ENCODE assay signal across 1 cellular context in the genomic region with DNA sequence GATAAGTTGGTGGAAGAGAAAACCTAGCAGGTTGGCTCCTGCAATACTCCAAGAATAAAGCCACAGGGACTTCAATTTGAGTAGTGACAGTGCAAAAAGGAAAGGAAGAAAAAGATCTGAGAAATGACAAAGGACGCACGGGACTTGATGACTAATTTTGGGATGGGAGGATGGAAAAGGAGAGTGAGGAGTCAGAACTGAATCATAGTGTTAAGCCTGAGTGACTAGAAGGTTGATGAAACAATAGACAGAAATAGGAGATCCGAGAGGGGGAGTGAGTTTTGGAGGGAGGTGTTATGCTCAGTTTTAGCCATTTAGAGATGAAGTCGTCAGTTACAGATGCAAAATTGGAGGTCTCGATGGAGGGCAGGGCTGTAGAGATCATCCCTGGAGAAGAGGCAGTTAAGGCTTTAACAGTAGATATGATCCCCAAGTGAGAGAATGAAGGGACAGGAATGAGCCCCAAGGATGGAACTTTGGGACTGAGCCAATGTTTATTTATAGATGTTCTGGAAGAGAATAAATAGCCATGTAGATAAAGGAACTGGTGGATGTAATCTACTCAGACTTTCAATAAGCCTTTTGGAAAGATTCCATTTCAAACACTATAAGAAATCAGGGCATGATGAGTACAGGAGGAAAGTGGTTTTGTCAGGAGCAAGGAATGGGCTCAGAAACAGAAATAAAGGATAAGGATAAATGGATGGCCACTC.
TF ChIP-seq lines count a peak whose summit lies in the region.

No MANE protein-coding gene starts in this region.

TF ChIP-seq in HEK293, 187 proteins besides CTCF, POLR2A, EP300 and RAD21 (continued from another document):
- no peak for TF ChIP-seq PATZ1 (tag by site-specific recombination; IDR thresholded peaks at IDR 0.05)
- TF ChIP-seq KLF10 (tag by site-specific recombination; IDR thresholded peaks at IDR 0.05): no peak
- no peak for TF ChIP-seq SCRT1 (tag by site-specific recombination; IDR thresholded peaks at IDR 0.05; ENCODE audit: borderline replicate concordance)
- TF ChIP-seq IKZF3 (tag by site-specific recombination; IDR thresholded peaks at IDR 0.05): no peak
- TF ChIP-seq, protein P1, sequence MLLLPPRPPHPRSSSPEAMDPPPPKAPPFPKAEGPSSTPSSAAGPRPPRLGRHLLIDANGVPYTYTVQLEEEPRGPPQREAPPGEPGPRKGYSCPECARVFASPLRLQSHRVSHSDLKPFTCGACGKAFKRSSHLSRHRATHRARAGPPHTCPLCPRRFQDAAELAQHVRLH (tag by site-specific recombination; IDR thresholded peaks at IDR 0.05): no peak
- TF ChIP-seq, protein P2, sequence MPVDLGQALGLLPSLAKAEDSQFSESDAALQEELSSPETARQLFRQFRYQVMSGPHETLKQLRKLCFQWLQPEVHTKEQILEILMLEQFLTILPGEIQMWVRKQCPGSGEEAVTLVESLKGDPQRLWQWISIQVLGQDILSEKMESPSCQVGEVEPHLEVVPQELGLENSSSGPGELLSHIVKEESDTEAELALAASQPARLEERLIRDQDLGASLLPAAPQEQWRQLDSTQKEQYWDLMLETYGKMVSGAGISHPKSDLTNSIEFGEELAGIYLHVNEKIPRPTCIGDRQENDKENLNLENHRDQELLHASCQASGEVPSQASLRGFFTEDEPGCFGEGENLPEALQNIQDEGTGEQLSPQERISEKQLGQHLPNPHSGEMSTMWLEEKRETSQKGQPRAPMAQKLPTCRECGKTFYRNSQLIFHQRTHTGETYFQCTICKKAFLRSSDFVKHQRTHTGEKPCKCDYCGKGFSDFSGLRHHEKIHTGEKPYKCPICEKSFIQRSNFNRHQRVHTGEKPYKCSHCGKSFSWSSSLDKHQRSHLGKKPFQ (tag by site-specific recombination; IDR thresholded peaks at IDR 0.05): no peak
- no peak for TF ChIP-seq ZNF530 (tag by site-specific recombination; IDR thresholded peaks at IDR 0.05; ENCODE audit: low read depth)
- TF ChIP-seq ZNF423 (tag by site-specific recombination; IDR thresholded peaks at IDR 0.05): no peak
- TF ChIP-seq SP2 (tag by site-specific recombination; IDR thresholded peaks at IDR 0.05): no peak
- no peak for TF ChIP-seq ZNF600 (tag by site-specific recombination; IDR thresholded peaks at IDR 0.05)
- no peak for TF ChIP-seq YY2 (tag by site-specific recombination; IDR thresholded peaks at IDR 0.05)
- TF ChIP-seq ZNF639 (tag by site-specific recombination; IDR thresholded peaks at IDR 0.05): no peak
- TF ChIP-seq ZNF324 (tag by site-specific recombination; IDR thresholded peaks at IDR 0.05): no peak
- TF ChIP-seq, protein P3, sequence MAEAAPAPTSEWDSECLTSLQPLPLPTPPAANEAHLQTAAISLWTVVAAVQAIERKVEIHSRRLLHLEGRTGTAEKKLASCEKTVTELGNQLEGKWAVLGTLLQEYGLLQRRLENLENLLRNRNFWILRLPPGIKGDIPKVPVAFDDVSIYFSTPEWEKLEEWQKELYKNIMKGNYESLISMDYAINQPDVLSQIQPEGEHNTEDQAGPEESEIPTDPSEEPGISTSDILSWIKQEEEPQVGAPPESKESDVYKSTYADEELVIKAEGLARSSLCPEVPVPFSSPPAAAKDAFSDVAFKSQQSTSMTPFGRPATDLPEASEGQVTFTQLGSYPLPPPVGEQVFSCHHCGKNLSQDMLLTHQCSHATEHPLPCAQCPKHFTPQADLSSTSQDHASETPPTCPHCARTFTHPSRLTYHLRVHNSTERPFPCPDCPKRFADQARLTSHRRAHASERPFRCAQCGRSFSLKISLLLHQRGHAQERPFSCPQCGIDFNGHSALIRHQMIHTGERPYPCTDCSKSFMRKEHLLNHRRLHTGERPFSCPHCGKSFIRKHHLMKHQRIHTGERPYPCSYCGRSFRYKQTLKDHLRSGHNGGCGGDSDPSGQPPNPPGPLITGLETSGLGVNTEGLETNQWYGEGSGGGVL (tag by site-specific recombination; IDR thresholded peaks at IDR 0.05): peak; percentile 19; the same call in 1 of the 2 replicates
- TF ChIP-seq GLIS1 (tag by site-specific recombination; IDR thresholded peaks at IDR 0.05): no peak
- TF ChIP-seq ZNF37A (tag by site-specific recombination; IDR thresholded peaks at IDR 0.05): no peak
- TF ChIP-seq, protein P4, sequence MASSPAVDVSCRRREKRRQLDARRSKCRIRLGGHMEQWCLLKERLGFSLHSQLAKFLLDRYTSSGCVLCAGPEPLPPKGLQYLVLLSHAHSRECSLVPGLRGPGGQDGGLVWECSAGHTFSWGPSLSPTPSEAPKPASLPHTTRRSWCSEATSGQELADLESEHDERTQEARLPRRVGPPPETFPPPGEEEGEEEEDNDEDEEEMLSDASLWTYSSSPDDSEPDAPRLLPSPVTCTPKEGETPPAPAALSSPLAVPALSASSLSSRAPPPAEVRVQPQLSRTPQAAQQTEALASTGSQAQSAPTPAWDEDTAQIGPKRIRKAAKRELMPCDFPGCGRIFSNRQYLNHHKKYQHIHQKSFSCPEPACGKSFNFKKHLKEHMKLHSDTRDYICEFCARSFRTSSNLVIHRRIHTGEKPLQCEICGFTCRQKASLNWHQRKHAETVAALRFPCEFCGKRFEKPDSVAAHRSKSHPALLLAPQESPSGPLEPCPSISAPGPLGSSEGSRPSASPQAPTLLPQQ (tag by site-specific recombination; IDR thresholded peaks at IDR 0.05): no peak
- TF ChIP-seq HOXC10 (CRISPR knock-in tag; IDR thresholded peaks at IDR 0.05): no peak
- TF ChIP-seq ZNF394 (tag by site-specific recombination; IDR thresholded peaks at IDR 0.05; ENCODE audit: borderline replicate concordance): no peak
- TF ChIP-seq HOXD13 (CRISPR knock-in tag; IDR thresholded peaks at IDR 0.05; ENCODE audit: borderline replicate concordance): no peak
- no peak for TF ChIP-seq ZNF488 (tag by site-specific recombination; IDR thresholded peaks at IDR 0.05)
- TF ChIP-seq ZNF366 (tag by site-specific recombination; conservative IDR thresholded peaks at IDR 0.05): no peak
- no peak for TF ChIP-seq ZBTB7A (tag by site-specific recombination; IDR thresholded peaks at IDR 0.05; ENCODE audit: low read depth)
- TF ChIP-seq, protein P5, sequence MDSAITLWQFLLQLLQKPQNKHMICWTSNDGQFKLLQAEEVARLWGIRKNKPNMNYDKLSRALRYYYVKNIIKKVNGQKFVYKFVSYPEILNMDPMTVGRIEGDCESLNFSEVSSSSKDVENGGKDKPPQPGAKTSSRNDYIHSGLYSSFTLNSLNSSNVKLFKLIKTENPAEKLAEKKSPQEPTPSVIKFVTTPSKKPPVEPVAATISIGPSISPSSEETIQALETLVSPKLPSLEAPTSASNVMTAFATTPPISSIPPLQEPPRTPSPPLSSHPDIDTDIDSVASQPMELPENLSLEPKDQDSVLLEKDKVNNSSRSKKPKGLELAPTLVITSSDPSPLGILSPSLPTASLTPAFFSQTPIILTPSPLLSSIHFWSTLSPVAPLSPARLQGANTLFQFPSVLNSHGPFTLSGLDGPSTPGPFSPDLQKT (IDR thresholded peaks at IDR 0.05; ENCODE audit: borderline replicate concordance, low read depth, low read length): no peak
- TF ChIP-seq ZFP41 (tag by site-specific recombination; IDR thresholded peaks at IDR 0.05; ENCODE audit: borderline replicate concordance): no peak
- no peak for TF ChIP-seq ZNF169 (tag by site-specific recombination; IDR thresholded peaks at IDR 0.05)
- no peak for TF ChIP-seq ZNF792 (tag by site-specific recombination; IDR thresholded peaks at IDR 0.05)
- no peak for TF ChIP-seq ZNF157 (tag by site-specific recombination; IDR thresholded peaks at IDR 0.05)
- peak; percentile 69; the same call in 1 of the 2 replicates for TF ChIP-seq PRDM1 (tag by site-specific recombination; IDR thresholded peaks at IDR 0.05)
- TF ChIP-seq, protein P6, sequence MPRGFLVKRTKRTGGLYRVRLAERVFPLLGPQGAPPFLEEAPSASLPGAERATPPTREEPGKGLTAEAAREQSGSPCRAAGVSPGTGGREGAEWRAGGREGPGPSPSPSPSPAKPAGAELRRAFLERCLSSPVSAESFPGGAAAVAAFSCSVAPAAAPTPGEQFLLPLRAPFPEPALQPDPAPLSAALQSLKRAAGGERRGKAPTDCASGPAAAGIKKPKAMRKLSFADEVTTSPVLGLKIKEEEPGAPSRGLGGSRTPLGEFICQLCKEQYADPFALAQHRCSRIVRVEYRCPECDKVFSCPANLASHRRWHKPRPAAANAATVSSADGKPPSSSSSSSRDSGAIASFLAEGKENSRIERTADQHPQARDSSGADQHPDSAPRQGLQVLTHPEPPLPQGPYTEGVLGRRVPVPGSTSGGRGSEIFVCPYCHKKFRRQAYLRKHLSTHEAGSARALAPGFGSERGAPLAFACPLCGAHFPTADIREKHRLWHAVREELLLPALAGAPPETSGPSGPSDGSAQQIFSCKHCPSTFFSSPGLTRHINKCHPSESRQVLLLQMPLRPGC (tag by site-specific recombination; IDR thresholded peaks at IDR 0.05): no peak
- TF ChIP-seq ZNF341 (tag by site-specific recombination; IDR thresholded peaks at IDR 0.05; ENCODE audit: low read depth): no peak
- TF ChIP-seq KLF8 (tag by site-specific recombination; IDR thresholded peaks at IDR 0.05): 0 out of 2 replicates have a peak, but pooled peaks have one; percentile 33
- no peak for TF ChIP-seq ZNF174 (tag by site-specific recombination; IDR thresholded peaks at IDR 0.05)
TF ChIP-seq in HEK293: peak in this region for 6.
